In the genomic region with DNA sequence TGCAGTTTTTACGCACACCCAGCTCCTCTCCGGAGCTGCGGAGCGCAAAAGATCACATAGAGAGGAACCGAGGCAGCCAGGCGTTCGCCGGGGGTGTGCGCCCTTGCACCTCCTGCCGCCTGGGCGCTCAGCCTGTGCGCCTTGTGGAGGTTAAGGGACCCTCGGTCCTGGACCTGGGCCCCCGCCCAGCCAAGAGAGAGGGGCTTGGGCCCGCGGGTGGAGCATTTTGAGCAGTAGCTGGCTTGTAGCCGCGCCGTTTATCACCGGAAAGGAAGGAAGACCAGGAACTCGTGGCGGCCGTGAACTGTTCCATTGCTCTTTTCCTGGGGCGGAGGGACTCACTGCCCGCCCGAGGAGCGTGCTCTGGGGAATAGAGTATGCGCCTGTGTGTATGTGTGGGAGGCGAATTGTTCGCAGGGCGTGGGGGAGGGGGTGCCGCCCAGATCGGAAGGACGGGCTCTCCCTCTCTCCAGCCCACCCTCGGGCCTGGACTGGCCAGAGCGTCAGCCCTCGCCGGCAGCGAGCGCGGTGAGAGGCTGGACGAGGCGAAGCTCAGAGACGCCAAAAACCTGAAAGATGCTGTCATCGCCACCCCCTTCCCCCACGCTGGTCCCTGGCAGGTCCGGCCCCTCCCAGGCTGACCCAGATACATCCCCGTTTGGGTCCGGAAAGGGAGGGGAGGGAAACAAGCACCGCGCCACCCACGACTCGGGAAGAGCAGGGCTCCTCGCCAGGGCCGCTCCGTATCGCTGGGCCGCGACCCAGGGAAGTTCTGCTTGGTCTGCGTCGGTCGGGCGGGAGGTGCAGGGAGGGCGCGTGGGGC, we compare ENCODE assay signal across 10 cellular contexts. TPM values are rescaled to one million over a fixed set of nuclear protein-coding genes. Genes with fewer than 3 reads are reported as not detected.
DNase-seq lines count a peak whose midpoint lies in the region; ATAC-seq and TF ChIP-seq lines count a peak whose summit lies in the region.
"Had no signal": no experiment of that assay in that cellular context is flagged by ENCODE, and none has a peak within 500 bp of the region (broad histone marks: within the 10 kb centered on the region; RNA-seq: fewer than 3 reads in every experiment).

No MANE protein-coding gene starts in this region.

- 1 to 2% methylated on average over 59 to 65 of the region's 65 CpGs for WGBS in lung, 2 donors

- no peaks in the 10 kb centered on the region for H3K36me3 ChIP-seq in lung (ENCODE audit: control insufficient read depth in 2 of 2, insufficient read depth in 2 of 2, low read length in 2 of 2)
- H3K36me3 ChIP-seq: Peyer's patch had no signal

- H3K9me3 ChIP-seq in lung (ENCODE audit: control insufficient read depth in 2 of 2, insufficient read depth in 1 of 2, low read length in 1 of 2): peaks cover 0 to 2% of the 10 kb centered on the region in 2 donors
- H3K9me3 ChIP-seq: Peyer's patch had no signal

- TF ChIP-seq POLR2A in erythroblast (IDR thresholded peaks at IDR 0.05; ENCODE audit: low read length): no peak

- no peak overlapping the region for H3K27ac Mint-ChIP-seq in stimulated activated naive CD8-positive, alpha-beta T cell treated with anti-CD3 and anti-CD28 coated beads, Interleukin-15, amount 100 ng/mL, for 72 hours
- H3K27ac Mint-ChIP-seq: natural killer cell had no signal

- peaks cover 5% of the 10 kb centered on the region for H3K27me3 ChIP-seq in lung (ENCODE audit: control insufficient read depth, insufficient read depth)

- H3K4me1 ChIP-seq in lung (ENCODE audit: control insufficient read depth in 2 of 2, insufficient read depth in 2 of 2, low read length in 2 of 2): peaks cover 0 to 5% of the 10 kb centered on the region in 2 donors

- H3K4me3 ChIP-seq in lung: peak overlapping the region; percentile 17

- TF ChIP-seq CTCF in lung (IDR thresholded peaks at IDR 0.05; ENCODE audit: control extremely low read depth, extremely low read depth): no peak

- H3K9me3 Mint-ChIP-seq in stimulated activated naive CD8-positive, alpha-beta T cell treated with anti-CD3 and anti-CD28 coated beads, Interleukin-15, amount 100 ng/mL, for 72 hours: peaks cover 0 to 5% of the 10 kb centered on the region in 2 donors

- H3K4me3 Mint-ChIP-seq in stimulated activated naive CD8-positive, alpha-beta T cell treated with anti-CD3 and anti-CD28 coated beads, Interleukin-15, amount 100 ng/mL, for 72 hours: peak overlapping the region in 1 of 2 donors; percentile 19
- H3K4me3 Mint-ChIP-seq: natural killer cell had no signal

- H3K27me3 Mint-ChIP-seq in stimulated activated naive CD8-positive, alpha-beta T cell treated with anti-CD3 and anti-CD28 coated beads, Interleukin-15, amount 100 ng/mL, for 72 hours: peaks cover 71% of the 10 kb centered on the region

- ATAC-seq in stimulated activated naive CD8-positive, alpha-beta T cell treated with anti-CD3 and anti-CD28 coated beads, Interleukin-15, Interleukin-2, amounts not matched to agents 100 U/mL and 50 U/mL, for 24 hours: peak; percentile 32
- no peak for ATAC-seq in stimulated activated naive CD8-positive, alpha-beta T cell treated with anti-CD3 and anti-CD28 coated beads, Interleukin-15, amount 100 ng/mL, for 72 hours
- ATAC-seq in lung (ENCODE audit: insufficient read depth, low FRiP score): peak; percentile 74
- ATAC-seq: natural killer cell had no signal

- peaks cover 13% of the 10 kb centered on the region for H3K4me1 Mint-ChIP-seq in stimulated activated naive CD8-positive, alpha-beta T cell treated with anti-CD3 and anti-CD28 coated beads, Interleukin-15, amount 100 ng/mL, for 72 hours

- DNase-seq in stimulated activated naive CD8-positive, alpha-beta T cell treated with anti-CD3 and anti-CD28 coated beads, Interleukin-15, Interleukin-2, amounts not matched to agents 100 U/mL and 50 U/mL, for 24 hours: no peak
- DNase-seq in stimulated activated naive CD8-positive, alpha-beta T cell treated with anti-CD3 and anti-CD28 coated beads, Interleukin-15, amount 100 ng/mL, for 72 hours: no peak
- DNase-seq in ecto neural progenitor cell (ENCODE audit: low spot score) (peak; percentile 65), lung (ENCODE audit: low spot score) (peak; percentile 59), T-helper 9 cell (no peak), erythroblast (lab: John Stamatoyannopoulos, UW) (no peak), T-helper 1 cell (no peak), cerebellar cortex (ENCODE audit: low spot score) (no peak)
- DNase-seq: natural killer cell had no signal

- H3K27ac ChIP-seq in lung (ENCODE audit: low read depth in 1 of 2, low read length in 1 of 2): peak overlapping the region in 1 of 2 donors; percentile 54
- H3K27ac ChIP-seq: Peyer's patch had no signal

RNA-seq across cellular contexts. Expression of a gene that starts 1.2 kb away (rescaled TPM):
- 10 to 100 TPM; 24.3 to 59.2 TPM for total RNA-seq in lung
- polyA plus RNA-seq in lung: 1 to 10 TPM; 3.1 to 9.9 TPM
- total RNA-seq: natural killer cell, Peyer's patch had no signal

Comparison
In these comparisons a context has a peak if more than half of its experiments do, and no peak if none do; other contexts are left out.
1. DNase-seq: peak in ecto neural progenitor cell (single experiment) and lung (single experiment); none in stimulated activated naive CD8-positive, alpha-beta T cell treated with anti-CD3 and anti-CD28 coated beads, Interleukin-15, Interleukin-2, amounts not matched to agents 100 U/mL and 50 U/mL, for 24 hours (single experiment), stimulated activated naive CD8-positive, alpha-beta T cell treated with anti-CD3 and anti-CD28 coated beads, Interleukin-15, amount 100 ng/mL, for 72 hours (0 of 2), T-helper 9 cell (single experiment), erythroblast (0 of 2), T-helper 1 cell (0 of 5) and cerebellar cortex (single experiment).